Comparison of ENCODE assay signal across 13 cellular contexts in the genomic region with DNA sequence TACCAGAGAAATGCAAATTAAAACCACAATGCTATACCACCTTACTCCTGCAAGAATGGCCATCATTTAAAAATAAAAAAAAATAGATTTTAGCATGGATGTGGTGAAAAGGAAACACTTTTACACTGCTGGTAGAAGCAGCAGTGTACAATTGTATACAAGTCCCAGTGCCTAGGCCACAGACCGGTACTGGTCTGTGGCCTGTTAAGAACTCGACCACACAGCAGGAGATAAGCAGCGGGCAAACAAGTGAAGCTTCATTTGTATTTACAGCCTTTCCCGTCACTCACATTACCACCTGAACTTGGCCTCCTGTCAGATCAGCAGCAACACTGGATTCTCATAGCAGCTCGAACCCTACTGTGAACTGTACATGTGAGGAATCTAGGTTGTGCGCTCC.
"Had no signal": no experiment of that assay in that cellular context is flagged by ENCODE, and none has a peak within 500 bp of the region (broad histone marks: within the 10 kb centered on the region; RNA-seq: fewer than 3 reads in every experiment).

No MANE protein-coding gene starts in this region.

- H3K27me3 ChIP-seq: left lung, pancreas, sigmoid colon had no signal

- ATAC-seq: esophagus mucosa, left lung, pancreas had no signal

- DNase-seq: effector memory CD4-positive, alpha-beta T cell; islet precursor cell; left lung; mesendoderm; naive B cell; occipital lobe; pancreas; sigmoid colon; stimulated activated naive CD4-positive, alpha-beta T cell treated with Interleukin-2 at 50 U/mL for 16 hours; trophoblast cell had no signal

- H3K9me3 ChIP-seq: pancreas had no signal

- H3K4me3 ChIP-seq: left lung, lung, pancreas, sigmoid colon, skin epidermis had no signal

- H3K4me1 ChIP-seq: left lung, pancreas, sigmoid colon had no signal

- H3K27ac ChIP-seq: left lung, pancreas, sigmoid colon, skin epidermis had no signal

- H3K36me3 ChIP-seq: left lung, pancreas, sigmoid colon had no signal
